8 cellular contexts compared by ENCODE assay signal in genomic region chr12:46382974-46383653, GRCh38. TPM values are rescaled to one million over a fixed set of nuclear protein-coding genes. Genes with fewer than 3 reads are reported as not detected.
DNase-seq lines count a peak whose midpoint lies in the region; ATAC-seq and TF ChIP-seq lines count a peak whose summit lies in the region.

No MANE protein-coding gene starts in this region.

- H3K27ac Mint-ChIP-seq in CD8-positive, alpha-beta memory T cell, result peak overlapping the region; percentile 89 to 99 (median 94)
- peak overlapping the region; percentile 94 for H3K27ac Mint-ChIP-seq in activated CD8-positive, alpha-beta T cell treated with anti-CD3 and anti-CD28 coated beads for 36 hours

- peak; percentile 76 for ATAC-seq in GM19455 (IDR thresholded peaks at IDR 0.05; ENCODE audit: unreplicated experiment)
- peak; percentile 81 for ATAC-seq in activated CD8-positive, alpha-beta T cell treated with anti-CD3 and anti-CD28 coated beads for 36 hours

- H3K36me3 Mint-ChIP-seq in CD8-positive, alpha-beta memory T cell, result peaks cover 0 to 5% (median 0%) of the 10 kb centered on the region in 3 donors
- H3K36me3 Mint-ChIP-seq in activated CD8-positive, alpha-beta T cell treated with anti-CD3 and anti-CD28 coated beads for 36 hours (ENCODE audit: low read depth), result peaks cover 1% of the 10 kb centered on the region

- H3K4me3 ChIP-seq in CD8-positive, alpha-beta memory T cell (ENCODE audit: low read length), result peak overlapping the region; percentile 65

- H3K27ac ChIP-seq in CD8-positive, alpha-beta memory T cell (ENCODE audit: low read depth, low read length), result peak overlapping the region; percentile 93

- no peaks in the 10 kb centered on the region for H3K36me3 ChIP-seq in CD8-positive, alpha-beta memory T cell (ENCODE audit: insufficient read depth, low read length)

- H3K4me3 Mint-ChIP-seq in CD8-positive, alpha-beta memory T cell, result peak overlapping the region; percentile 88 to 96 (median 89)
- peak overlapping the region; percentile 89 for H3K4me3 Mint-ChIP-seq in activated CD8-positive, alpha-beta T cell treated with anti-CD3 and anti-CD28 coated beads for 36 hours

- H3K9me3 Mint-ChIP-seq in CD8-positive, alpha-beta memory T cell, result no peaks in the 10 kb centered on the region
- H3K9me3 Mint-ChIP-seq in activated CD8-positive, alpha-beta T cell treated with anti-CD3 and anti-CD28 coated beads for 36 hours, result peaks cover 3% of the 10 kb centered on the region

- intact Hi-C loops in activated CD8-positive, alpha-beta T cell treated with anti-CD3 and anti-CD28 coated beads for 36 hours (cut with micrococcal nuclease), result no loop called here

- CTCF ChIA-PET in CD8-positive, alpha-beta memory T cell (lab: Charles Lee), result interaction anchor here (1.0 to 2.1 kb wide), 2 partner anchors 12 to 226 kb away, joined by 4 to 6 read pairs; no protein-coding TSS in a partner anchor
- CTCF ChIA-PET in activated CD8-positive, alpha-beta T cell treated with anti-CD3 and anti-CD28 coated beads for 36 hours (lab: Charles Lee), result no interaction called here

- H3K9me3 ChIP-seq in CD8-positive, alpha-beta memory T cell (ENCODE audit: low read length), result no peaks in the 10 kb centered on the region

- POLR2A ChIA-PET in CD8-positive, alpha-beta memory T cell (lab: Charles Lee), result interaction anchor here (0.6 to 1.3 kb wide), 6 partner anchors 11 to 229 kb away, joined by 3 to 8 read pairs (median 4); partner anchors contain the start of gene SLC38A1
- POLR2A ChIA-PET in activated CD8-positive, alpha-beta T cell treated with anti-CD3 and anti-CD28 coated beads for 36 hours (lab: Charles Lee), result interaction anchor here (0.7 to 7.7 kb wide), 6 partner anchors 10 to 141 kb away, joined by 3 to 83 read pairs (median 4); no protein-coding TSS in a partner anchor

- H3K4me1 ChIP-seq in CD8-positive, alpha-beta memory T cell (ENCODE audit: insufficient read depth, low read length), result peaks cover 21% of the 10 kb centered on the region

- H3K27me3 Mint-ChIP-seq in CD8-positive, alpha-beta memory T cell, result no peaks in the 10 kb centered on the region
- no peaks in the 10 kb centered on the region for H3K27me3 Mint-ChIP-seq in activated CD8-positive, alpha-beta T cell treated with anti-CD3 and anti-CD28 coated beads for 36 hours

- no peak for TF ChIP-seq CTCF in activated CD8-positive, alpha-beta T cell treated with anti-CD3 and anti-CD28 coated beads for 36 hours (IDR thresholded peaks at IDR 0.05)

- peak; percentile 89 to 94 (median 92) for DNase-seq in CD8-positive, alpha-beta memory T cell
- DNase-seq in HK-2 (ENCODE audit: unreplicated experiment) (peak; percentile 98), NCI-H82 (lab: John Stamatoyannopoulos, UW) (peak; percentile 98), ecto neural progenitor cell (ENCODE audit: low spot score) (peak; percentile 94), lung microvascular endothelial cell (ENCODE audit: low read depth in 2 of 2) (peak; percentile 97 to 99)
- peak; percentile 95 for DNase-seq in activated CD8-positive, alpha-beta T cell treated with anti-CD3 and anti-CD28 coated beads for 36 hours
- DNase-seq in stimulated activated CD4-positive, alpha-beta T cell treated with anti-CD3 and anti-CD28 coated beads, TNF-alpha, amount 100 ng/mL, for 4 hours (ENCODE audit: low read depth in 3 of 3), result peak; percentile 86 to 95 (median 92)

- no peaks in the 10 kb centered on the region for H3K27me3 ChIP-seq in CD8-positive, alpha-beta memory T cell (ENCODE audit: insufficient read depth, low read length, poor library complexity, severe bottlenecking)

- peaks cover 27 to 41% (median 34%) of the 10 kb centered on the region in 3 donors for H3K4me1 Mint-ChIP-seq in CD8-positive, alpha-beta memory T cell
- H3K4me1 Mint-ChIP-seq in activated CD8-positive, alpha-beta T cell treated with anti-CD3 and anti-CD28 coated beads for 36 hours (ENCODE audit: low read depth), result peaks cover 46% of the 10 kb centered on the region

RNA-seq across cellular contexts. Expression of gene SLC38A2, which starts 10.5 kb away (rescaled TPM):
- 100 to 1,000 TPM; 198 to 202 TPM for total RNA-seq in CD8-positive, alpha-beta memory T cell
- 58.4 TPM for polyA plus RNA-seq in CD8-positive, alpha-beta memory T cell
- 100 to 1,000 TPM; 216 to 219 TPM for total RNA-seq in activated CD8-positive, alpha-beta T cell treated with anti-CD3 and anti-CD28 coated beads for 36 hours
- 331 and 546 TPM in 2 replicates for total RNA-seq in lung microvascular endothelial cell

Comparison
In these comparisons a context has a peak if more than half of its experiments do, and no peak if none do; other contexts are left out.
1. Peak in every context shown above with its lines: DNase-seq, ATAC-seq, H3K4me3 ChIP-seq and H3K27ac ChIP-seq.